ENCODE assay signal across 1 cellular context in genomic region chr15:48415036-48415886, GRCh38.
A peak's percentile ranks its signal among the peaks of the same experiment; 100 is the strongest.
TF ChIP-seq lines count a peak whose summit lies in the region.

No MANE protein-coding gene starts in this region.

TF ChIP-seq in A549, 52 proteins besides CTCF, POLR2A, EP300 and RAD21 (continued from another document):
- TF ChIP-seq, protein P1, sequence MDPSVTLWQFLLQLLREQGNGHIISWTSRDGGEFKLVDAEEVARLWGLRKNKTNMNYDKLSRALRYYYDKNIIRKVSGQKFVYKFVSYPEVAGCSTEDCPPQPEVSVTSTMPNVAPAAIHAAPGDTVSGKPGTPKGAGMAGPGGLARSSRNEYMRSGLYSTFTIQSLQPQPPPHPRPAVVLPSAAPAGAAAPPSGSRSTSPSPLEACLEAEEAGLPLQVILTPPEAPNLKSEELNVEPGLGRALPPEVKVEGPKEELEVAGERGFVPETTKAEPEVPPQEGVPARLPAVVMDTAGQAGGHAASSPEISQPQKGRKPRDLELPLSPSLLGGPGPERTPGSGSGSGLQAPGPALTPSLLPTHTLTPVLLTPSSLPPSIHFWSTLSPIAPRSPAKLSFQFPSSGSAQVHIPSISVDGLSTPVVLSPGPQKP (IDR thresholded peaks at IDR 0.05; ENCODE audit: low read depth, low read length): no peak
- 0 out of 5 replicates have a peak, but pooled peaks of 1 of the 2 experiments have one; percentile 21 for TF ChIP-seq JUN (IDR thresholded peaks at IDR 0.05)
- TF ChIP-seq, protein P2, sequence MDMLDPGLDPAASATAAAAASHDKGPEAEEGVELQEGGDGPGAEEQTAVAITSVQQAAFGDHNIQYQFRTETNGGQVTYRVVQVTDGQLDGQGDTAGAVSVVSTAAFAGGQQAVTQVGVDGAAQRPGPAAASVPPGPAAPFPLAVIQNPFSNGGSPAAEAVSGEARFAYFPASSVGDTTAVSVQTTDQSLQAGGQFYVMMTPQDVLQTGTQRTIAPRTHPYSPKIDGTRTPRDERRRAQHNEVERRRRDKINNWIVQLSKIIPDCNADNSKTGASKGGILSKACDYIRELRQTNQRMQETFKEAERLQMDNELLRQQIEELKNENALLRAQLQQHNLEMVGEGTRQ (IDR thresholded peaks at IDR 0.05): no peak
- TF ChIP-seq, protein P3, sequence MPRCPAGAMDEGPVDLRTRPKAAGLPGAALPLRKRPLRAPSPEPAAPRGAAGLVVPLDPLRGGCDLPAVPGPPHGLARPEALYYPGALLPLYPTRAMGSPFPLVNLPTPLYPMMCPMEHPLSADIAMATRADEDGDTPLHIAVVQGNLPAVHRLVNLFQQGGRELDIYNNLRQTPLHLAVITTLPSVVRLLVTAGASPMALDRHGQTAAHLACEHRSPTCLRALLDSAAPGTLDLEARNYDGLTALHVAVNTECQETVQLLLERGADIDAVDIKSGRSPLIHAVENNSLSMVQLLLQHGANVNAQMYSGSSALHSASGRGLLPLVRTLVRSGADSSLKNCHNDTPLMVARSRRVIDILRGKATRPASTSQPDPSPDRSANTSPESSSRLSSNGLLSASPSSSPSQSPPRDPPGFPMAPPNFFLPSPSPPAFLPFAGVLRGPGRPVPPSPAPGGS (IDR thresholded peaks at IDR 0.05): no peak
- TF ChIP-seq GATA3 (IDR thresholded peaks at IDR 0.05; ENCODE audit: borderline replicate concordance): peak; percentile 71; the same call in 1 of the 2 replicates
- no peak for TF ChIP-seq EHMT2 (IDR thresholded peaks at IDR 0.05; ENCODE audit: low read depth)
- TF ChIP-seq PHF8 (IDR thresholded peaks at IDR 0.05; ENCODE audit: borderline replicate concordance, low read depth): no peak
- no peak for TF ChIP-seq NFE2L2 (conservative IDR thresholded peaks at IDR 0.05; ENCODE audit: low read length)
- TF ChIP-seq FOSL2 (IDR thresholded peaks at IDR 0.05): no peak
- 0 out of 2 replicates have a peak, but pooled peaks have one; percentile 7 for TF ChIP-seq FOSL2 (CRISPR knock-in tag; IDR thresholded peaks at IDR 0.05)
- TF ChIP-seq MAFK (IDR thresholded peaks at IDR 0.05; ENCODE audit: partially characterized antibody): no peak
- TF ChIP-seq HDAC2 (IDR thresholded peaks at IDR 0.05): no peak
- no peak for TF ChIP-seq HEYL (CRISPR knock-in tag; IDR thresholded peaks at IDR 0.05)
- TF ChIP-seq KDM5A (IDR thresholded peaks at IDR 0.05): no peak
- TF ChIP-seq ZSCAN20 (CRISPR knock-in tag; IDR thresholded peaks at IDR 0.05): no peak
- no peak for TF ChIP-seq NPAS2 (CRISPR knock-in tag; IDR thresholded peaks at IDR 0.05; ENCODE audit: borderline replicate concordance)
- no peak for TF ChIP-seq TFCP2L1 (CRISPR knock-in tag; IDR thresholded peaks at IDR 0.05)
